ENCODE assay signal across 25 cellular contexts in the genomic region with DNA sequence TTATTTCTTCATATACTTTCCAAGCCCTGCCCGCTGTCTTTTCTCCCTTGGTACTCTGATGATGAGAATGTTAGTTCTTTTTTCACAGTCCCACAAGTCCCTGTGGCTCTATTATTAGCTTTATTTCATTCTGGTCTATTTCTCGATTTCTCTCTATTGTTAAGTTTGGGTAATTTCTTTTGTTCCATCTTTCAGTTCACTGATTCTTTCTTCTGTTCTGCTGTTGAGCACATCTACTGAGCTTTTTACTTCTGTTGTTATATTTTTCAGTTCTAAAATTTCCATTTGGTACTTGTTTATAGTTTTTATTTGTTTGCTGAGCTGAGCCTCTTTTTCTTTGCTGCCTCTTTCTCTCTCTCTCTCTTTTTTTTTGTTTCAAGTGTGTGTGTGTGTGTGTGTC.
"Had no signal": no experiment of that assay in that cellular context is flagged by ENCODE, and none has a peak within 500 bp of the region (broad histone marks: within the 10 kb centered on the region; RNA-seq: fewer than 3 reads in every experiment).

No MANE protein-coding gene starts in this region.

- H3K27ac ChIP-seq: epithelial cell of prostate, ovary, psoas muscle, skin epidermis, spleen, testis, tibial artery had no signal

- DNase-seq: cortex of kidney; dorsolateral prefrontal cortex; effector CD4-positive, alpha-beta T cell; foreskin fibroblast; gastrocnemius medialis; natural killer cell; occipital lobe; ovary; posterior cingulate gyrus; psoas muscle; right cardiac atrium; spleen; stimulated activated CD4-positive, alpha-beta T cell treated with anti-CD3 and anti-CD28 coated beads, Interleukin-4, amount 100 ng/mL, for 4 hours; stimulated activated naive CD8-positive, alpha-beta T cell treated with anti-CD3 and anti-CD28 coated beads, Interleukin-15, Interleukin-2, amounts not matched to agents 100 U/mL and 50 U/mL, for 24 hours; substantia nigra; testis; tibial artery had no signal

- H3K27ac Mint-ChIP-seq: memory B cell; natural killer cell; stimulated activated memory B cell treated with anti-CD40 and anti-IgM and Interleukin-4, amounts not matched to agents 10 μg/mL and 1 μg/mL and 100 μg/mL, for 72 hours had no signal

- ATAC-seq: esophagus mucosa; gastrocnemius medialis; natural killer cell; psoas muscle; stimulated activated memory B cell treated with anti-CD40 and anti-IgM and Interleukin-4, amounts not matched to agents 10 μg/mL and 1 μg/mL and 100 μg/mL, for 72 hours; stimulated activated naive CD8-positive, alpha-beta T cell treated with anti-CD3 and anti-CD28 coated beads, Interleukin-15, Interleukin-2, amounts not matched to agents 100 U/mL and 50 U/mL, for 24 hours had no signal

- H3K36me3 ChIP-seq: gastrocnemius medialis, ovary, tibial artery had no signal

- H3K9me3 ChIP-seq: testis had no signal

- H3K4me3 Mint-ChIP-seq: memory B cell; natural killer cell; stimulated activated memory B cell treated with anti-CD40 and anti-IgM and Interleukin-4, amounts not matched to agents 10 μg/mL and 1 μg/mL and 100 μg/mL, for 72 hours; type B pancreatic cell had no signal

- H3K27me3 Mint-ChIP-seq: memory B cell; stimulated activated memory B cell treated with anti-CD40 and anti-IgM and Interleukin-4, amounts not matched to agents 10 μg/mL and 1 μg/mL and 100 μg/mL, for 72 hours; type B pancreatic cell had no signal

- H3K4me3 ChIP-seq: dorsolateral prefrontal cortex, gastrocnemius medialis, lung, ovary, psoas muscle, skin epidermis, spleen, testis, tibial artery had no signal

- FAIRE-seq: keratinocyte had no signal

- H3K27me3 ChIP-seq: dorsolateral prefrontal cortex, gastrocnemius medialis, ovary, spleen, testis, tibial artery had no signal
